In the genomic region with DNA sequence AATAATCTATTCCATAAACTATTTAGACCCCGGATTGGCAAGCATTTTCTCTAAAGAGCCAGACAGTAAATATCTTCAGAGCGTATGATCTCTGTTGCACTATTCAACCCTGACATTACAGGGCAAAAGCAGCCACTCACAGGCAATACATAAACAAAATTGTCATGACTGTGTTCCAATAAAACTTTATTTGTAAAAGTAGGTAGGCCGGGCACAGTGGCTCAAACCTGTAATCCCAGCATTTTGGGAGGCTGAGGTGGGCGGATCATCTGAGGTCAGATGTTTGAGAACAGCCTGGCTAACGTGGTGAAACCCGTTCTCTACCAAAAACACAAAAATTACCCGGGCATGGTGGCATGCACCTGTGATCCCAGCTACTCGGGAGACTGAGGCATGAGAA, we compare ENCODE assay signal across 6 cellular contexts.
"Had no signal": no experiment of that assay in that cellular context is flagged by ENCODE, and none has a peak within 500 bp of the region (broad histone marks: within the 10 kb centered on the region; RNA-seq: fewer than 3 reads in every experiment).

No MANE protein-coding gene starts in this region.

- FAIRE-seq: HTR-8/SVneo had no signal

- DNase-seq: IMR-90, KBM-7, KG1 had no signal

- H3K27ac ChIP-seq: HL-60, KMS-11 had no signal

- H3K9ac ChIP-seq: KMS-11 had no signal

- H3K4me2 ChIP-seq: KMS-11 had no signal
